In genomic region chr1:162605225-162605927, GRCh38 we compare ENCODE assay signal across 13 cellular contexts. TPM values are rescaled to one million over a fixed set of nuclear protein-coding genes. Genes with fewer than 3 reads are reported as not detected.
DNase-seq lines count a peak whose midpoint lies in the region; ATAC-seq, FAIRE-seq and TF ChIP-seq lines count a peak whose summit lies in the region.
"Had no signal": no experiment of that assay in that cellular context is flagged by ENCODE, and none has a peak within 500 bp of the region (broad histone marks: within the 10 kb centered on the region; RNA-seq: fewer than 3 reads in every experiment).

No MANE protein-coding gene starts in this region.

- 88 to 93% methylated on average over 3 of the region's 3 CpGs for WGBS in transverse colon (ENCODE audit: low coverage in 1 of 2), 2 donors

- TF ChIP-seq CTCF in astrocyte (IDR thresholded peaks at IDR 0.05; ENCODE audit: insufficient read depth, low read depth, low read length) (no peak), transverse colon (IDR thresholded peaks at IDR 0.05) (no peak), type B pancreatic cell (conservative IDR thresholded peaks at IDR 0.05) (no peak)

- H3K9me3 Mint-ChIP-seq in astrocyte (ENCODE audit: unreplicated experiment) (peaks cover 2% of the 10 kb centered on the region), type B pancreatic cell (no peaks in the 10 kb centered on the region)
- no peaks in the 10 kb centered on the region for H3K9me3 Mint-ChIP-seq in natural killer cell treated with Interleukin-12 subunit alpha and Interleukin-12 subunit beta and Interleukin-15 and Interleukin-18, amount 100 ng/mL, for 72 hours
- H3K9me3 Mint-ChIP-seq: activated T-helper 17 cell treated with anti-CD3 and anti-CD28 coated beads, Interleukin-2, amount 50 U/mL, for 72 hours; stimulated activated naive B cell treated with anti-CD40 and anti-IgM and Interleukin-4, amounts not matched to agents 10 μg/mL and 1 μg/mL and 100 μg/mL, for 72 hours had no signal

- H3K9me3 ChIP-seq in astrocyte (ENCODE audit: insufficient read depth, low read depth, low read length) = no peaks in the 10 kb centered on the region
- no peaks in the 10 kb centered on the region for H3K9me3 ChIP-seq in transverse colon
- H3K9me3 ChIP-seq: lower lobe of right lung had no signal

- H3K36me3 ChIP-seq in astrocyte (ENCODE audit: insufficient read depth, low read length) (peaks cover 31% of the 10 kb centered on the region), transverse colon (peaks cover 0 to 33% (median 2%) of the 10 kb centered on the region in 4 donors)

- TF ChIP-seq POLR2A in transverse colon (IDR thresholded peaks at IDR 0.05) = no peak

- H3K27ac Mint-ChIP-seq in astrocyte (ENCODE audit: unreplicated experiment) = peak overlapping the region; percentile 66
- H3K27ac Mint-ChIP-seq in natural killer cell treated with Interleukin-12 subunit alpha and Interleukin-12 subunit beta and Interleukin-15 and Interleukin-18, amount 100 ng/mL, for 72 hours = no peak overlapping the region
- no peak overlapping the region for H3K27ac Mint-ChIP-seq in type B pancreatic cell
- H3K27ac Mint-ChIP-seq: activated T-helper 17 cell treated with anti-CD3 and anti-CD28 coated beads, Interleukin-2, amount 50 U/mL, for 72 hours; stimulated activated naive B cell treated with anti-CD40 and anti-IgM and Interleukin-4, amounts not matched to agents 10 μg/mL and 1 μg/mL and 100 μg/mL, for 72 hours had no signal

- H3K4me1 Mint-ChIP-seq in astrocyte (ENCODE audit: low read depth, unreplicated experiment) = peaks cover 7% of the 10 kb centered on the region
- no peaks in the 10 kb centered on the region for H3K4me1 Mint-ChIP-seq in natural killer cell treated with Interleukin-12 subunit alpha and Interleukin-12 subunit beta and Interleukin-15 and Interleukin-18, amount 100 ng/mL, for 72 hours (ENCODE audit: low read depth in 2 of 2)
- no peaks in the 10 kb centered on the region for H3K4me1 Mint-ChIP-seq in type B pancreatic cell (ENCODE audit: unreplicated experiment)
- H3K4me1 Mint-ChIP-seq: activated T-helper 17 cell treated with anti-CD3 and anti-CD28 coated beads, Interleukin-2, amount 50 U/mL, for 72 hours; stimulated activated naive B cell treated with anti-CD40 and anti-IgM and Interleukin-4, amounts not matched to agents 10 μg/mL and 1 μg/mL and 100 μg/mL, for 72 hours had no signal

- no peak for ATAC-seq in natural killer cell treated with Interleukin-12 subunit alpha and Interleukin-12 subunit beta and Interleukin-15 and Interleukin-18, amount 100 ng/mL, for 72 hours
- ATAC-seq: activated T-helper 17 cell treated with anti-CD3 and anti-CD28 coated beads, Interleukin-2, amount 50 U/mL, for 72 hours; lower lobe of right lung; stimulated activated naive B cell treated with anti-CD40 and anti-IgM and Interleukin-4, amounts not matched to agents 10 μg/mL and 1 μg/mL and 100 μg/mL, for 72 hours had no signal

- H2AFZ ChIP-seq in astrocyte (ENCODE audit: low read depth, low read length) = no peak overlapping the region

- intact Hi-C loops in transverse colon (cut with DNase I; ENCODE audit: low total_unique reads) = no loop called here

- FAIRE-seq in astrocyte (lab: Jason Lieb, UNC) = peak; percentile 78

- H3K27me3 Mint-ChIP-seq in astrocyte (ENCODE audit: low read depth, unreplicated experiment) (no peaks in the 10 kb centered on the region), type B pancreatic cell (no peaks in the 10 kb centered on the region)
- H3K27me3 Mint-ChIP-seq in natural killer cell treated with Interleukin-12 subunit alpha and Interleukin-12 subunit beta and Interleukin-15 and Interleukin-18, amount 100 ng/mL, for 72 hours = no peaks in the 10 kb centered on the region
- H3K27me3 Mint-ChIP-seq: activated T-helper 17 cell treated with anti-CD3 and anti-CD28 coated beads, Interleukin-2, amount 50 U/mL, for 72 hours; stimulated activated naive B cell treated with anti-CD40 and anti-IgM and Interleukin-4, amounts not matched to agents 10 μg/mL and 1 μg/mL and 100 μg/mL, for 72 hours had no signal

- H3K9ac ChIP-seq in astrocyte (ENCODE audit: low read length) = no peak overlapping the region

- TF ChIP-seq EP300 in transverse colon (IDR thresholded peaks at IDR 0.05; ENCODE audit: low read depth) = peak; percentile 13

- no peaks in the 10 kb centered on the region for H3K79me2 ChIP-seq in astrocyte (ENCODE audit: insufficient read depth, low read length)

- H3K4me3 Mint-ChIP-seq in astrocyte (ENCODE audit: unreplicated experiment) = no peak overlapping the region
- no peak overlapping the region for H3K4me3 Mint-ChIP-seq in natural killer cell treated with Interleukin-12 subunit alpha and Interleukin-12 subunit beta and Interleukin-15 and Interleukin-18, amount 100 ng/mL, for 72 hours
- no peak overlapping the region for H3K4me3 Mint-ChIP-seq in type B pancreatic cell
- H3K4me3 Mint-ChIP-seq: activated T-helper 17 cell treated with anti-CD3 and anti-CD28 coated beads, Interleukin-2, amount 50 U/mL, for 72 hours; stimulated activated naive B cell treated with anti-CD40 and anti-IgM and Interleukin-4, amounts not matched to agents 10 μg/mL and 1 μg/mL and 100 μg/mL, for 72 hours had no signal

- H3K4me3 ChIP-seq in astrocyte (ENCODE audit: insufficient read depth, low read depth, low read length) (no peak overlapping the region), transverse colon (no peak overlapping the region)
- H3K4me3 ChIP-seq: lower lobe of right lung, skin epidermis had no signal

- H3K36me3 Mint-ChIP-seq in astrocyte (ENCODE audit: low read depth, unreplicated experiment) = peaks cover 12% of the 10 kb centered on the region
- H3K36me3 Mint-ChIP-seq in natural killer cell treated with Interleukin-12 subunit alpha and Interleukin-12 subunit beta and Interleukin-15 and Interleukin-18, amount 100 ng/mL, for 72 hours = peaks cover 4% of the 10 kb centered on the region
- peaks cover 6% of the 10 kb centered on the region for H3K36me3 Mint-ChIP-seq in type B pancreatic cell

- DNase-seq in HCEC 1CT (peak; percentile 98), astrocyte (ENCODE audit: low read depth) (peak; percentile 96), hepatic stellate cell (ENCODE audit: low spot score) (peak; percentile 32), transverse colon (no peak), NCI-H1930 (lab: John Stamatoyannopoulos, UW) (no peak), type B pancreatic cell (ENCODE audit: extremely low spot score, unreplicated experiment) (no peak)
- no peak for DNase-seq in natural killer cell treated with Interleukin-12 subunit alpha and Interleukin-12 subunit beta and Interleukin-15 and Interleukin-18, amount 100 ng/mL, for 72 hours (ENCODE audit: low spot score)
- DNase-seq: effector memory CD4-positive, alpha-beta T cell; lower lobe of right lung; NCI-H748 treated with DMSO at 0.1 percent for 48 hours; stimulated activated naive B cell treated with anti-CD40 and anti-IgM and Interleukin-4, amounts not matched to agents 10 μg/mL and 1 μg/mL and 100 μg/mL, for 72 hours had no signal

- H4K20me1 ChIP-seq in astrocyte (ENCODE audit: insufficient read depth, low read length) = no peaks in the 10 kb centered on the region

- H3K27me3 ChIP-seq in astrocyte (ENCODE audit: insufficient read depth, low read length) = no peaks in the 10 kb centered on the region
- H3K27me3 ChIP-seq in transverse colon = no peaks in the 10 kb centered on the region

- peak overlapping the region; percentile 76 for H3K27ac ChIP-seq in astrocyte (ENCODE audit: low read depth, low read length)
- H3K27ac ChIP-seq in transverse colon = peak overlapping the region in 2 of 4 donors; percentile 8 to 10
- H3K27ac ChIP-seq: lower lobe of right lung had no signal

- H3K4me2 ChIP-seq in astrocyte (ENCODE audit: low read length) = peak overlapping the region; percentile 10

- in situ Hi-C loops in transverse colon (cut with MboI; ENCODE audit: low pct_ligation_motif_present in 1 of 4, low pct_unique_long_range_greater_than_20kb in 1 of 4, low sequenced_read_pairs in 3 of 4) = loop anchor here in 2 of 4 donors (25.0 kb wide), 1 partner anchor 182 kb away; the partner anchor contains the start of gene HSD17B7 (in 2 of the 2)

- peaks cover 13% of the 10 kb centered on the region for H3K4me1 ChIP-seq in astrocyte (ENCODE audit: insufficient read depth, low read length)
- H3K4me1 ChIP-seq in transverse colon = no peaks in the 10 kb centered on the region
- H3K4me1 ChIP-seq: lower lobe of right lung had no signal

RNA-seq across cellular contexts. Expression of gene DDR2, which starts 26.9 kb away (rescaled TPM):
- 15.3 and 23.2 TPM in 2 replicates for total RNA-seq in astrocyte
- total RNA-seq in transverse colon = 10 to 100 TPM; 33.3 to 54.1 (median 42.2) TPM
- 1 to 10 TPM in 1 of 2 donors, under 1 TPM in 1; 0.57 to 2.3 TPM for total RNA-seq in natural killer cell treated with Interleukin-12 subunit alpha and Interleukin-12 subunit beta and Interleukin-15 and Interleukin-18, amount 100 ng/mL, for 72 hours
- total RNA-seq in type B pancreatic cell (ENCODE audit: low replicate concordance) = 1.8 and 54.4 TPM in 2 replicates

RNA-seq across cellular contexts. Expression of gene UAP1, which starts 43.9 kb away (rescaled TPM):
- total RNA-seq in astrocyte (88.8 and 103 TPM in 2 replicates), transverse colon (100 to 1,000 TPM in 3 of 4 donors, 10 to 100 TPM in 1; 95.0 to 131 (median 117) TPM), type B pancreatic cell (ENCODE audit: low replicate concordance) (26.8 and 31.6 TPM in 2 replicates)
- total RNA-seq in natural killer cell treated with Interleukin-12 subunit alpha and Interleukin-12 subunit beta and Interleukin-15 and Interleukin-18, amount 100 ng/mL, for 72 hours = 10 to 100 TPM; 24.3 to 40.8 TPM

Comparison
In these comparisons a context has a peak if more than half of its experiments do, and no peak if none do; other contexts are left out.
1. DNase-seq: peak in HCEC 1CT (single experiment), astrocyte (single experiment) and hepatic stellate cell (single experiment); none in transverse colon (single experiment), natural killer cell treated with Interleukin-12 subunit alpha and Interleukin-12 subunit beta and Interleukin-15 and Interleukin-18, amount 100 ng/mL, for 72 hours (single experiment), NCI-H1930 (0 of 2) and type B pancreatic cell (single experiment).